Comparison of ENCODE assay signal across 1 cellular context in the genomic region with DNA sequence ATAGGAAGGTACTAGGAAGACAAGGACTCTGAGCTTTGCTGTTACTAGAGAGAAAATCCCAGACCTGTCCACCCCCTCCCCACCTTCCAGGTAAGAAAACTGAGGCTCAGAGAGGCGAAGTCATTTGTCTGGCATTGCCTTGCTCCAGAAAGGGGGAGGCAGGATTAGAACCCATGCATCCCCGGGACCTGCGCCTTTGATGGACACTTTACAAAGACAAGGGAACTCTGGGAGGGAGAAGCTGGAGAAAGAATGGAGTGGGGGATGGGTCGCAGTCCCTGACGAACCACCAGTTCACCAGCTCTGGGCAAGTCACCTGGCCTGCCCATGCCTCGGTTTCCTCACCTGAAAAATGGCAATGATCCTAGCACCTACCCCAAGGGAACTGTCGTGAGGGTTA.
TF ChIP-seq lines count a peak whose summit lies in the region.

No MANE protein-coding gene starts in this region.

TF ChIP-seq in WTC11, 78 proteins besides CTCF, POLR2A, EP300 and RAD21 (continued from another document):
- TF ChIP-seq TCF7 (CRISPR knock-in tag; IDR thresholded peaks at IDR 0.05; ENCODE audit: low read depth), result no peak
- TF ChIP-seq, protein P1, sequence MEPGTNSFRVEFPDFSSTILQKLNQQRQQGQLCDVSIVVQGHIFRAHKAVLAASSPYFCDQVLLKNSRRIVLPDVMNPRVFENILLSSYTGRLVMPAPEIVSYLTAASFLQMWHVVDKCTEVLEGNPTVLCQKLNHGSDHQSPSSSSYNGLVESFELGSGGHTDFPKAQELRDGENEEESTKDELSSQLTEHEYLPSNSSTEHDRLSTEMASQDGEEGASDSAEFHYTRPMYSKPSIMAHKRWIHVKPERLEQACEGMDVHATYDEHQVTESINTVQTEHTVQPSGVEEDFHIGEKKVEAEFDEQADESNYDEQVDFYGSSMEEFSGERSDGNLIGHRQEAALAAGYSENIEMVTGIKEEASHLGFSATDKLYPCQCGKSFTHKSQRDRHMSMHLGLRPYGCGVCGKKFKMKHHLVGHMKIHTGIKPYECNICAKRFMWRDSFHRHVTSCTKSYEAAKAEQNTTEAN (CRISPR knock-in tag; IDR thresholded peaks at IDR 0.05), result no peak
